Comparison of ENCODE assay signal across 16 cellular contexts in genomic region chr17:78345791-78346494, GRCh38. TPM values are rescaled to one million over a fixed set of nuclear protein-coding genes. Genes with fewer than 3 reads are reported as not detected.
DNase-seq lines count a peak whose midpoint lies in the region; ATAC-seq, FAIRE-seq and TF ChIP-seq lines count a peak whose summit lies in the region.
"Had no signal": no experiment of that assay in that cellular context is flagged by ENCODE, and none has a peak within 500 bp of the region (broad histone marks: within the 10 kb centered on the region; RNA-seq: fewer than 3 reads in every experiment).

No MANE protein-coding gene starts in this region.

- H3K9ac ChIP-seq in HepG2 (ENCODE audit: insufficient read depth, low read depth, low read length), result no peak overlapping the region

- TF ChIP-seq CTCF in HepG2 (CRISPR knock-in tag; IDR thresholded peaks at IDR 0.05) (no peak), right lobe of liver (IDR thresholded peaks at IDR 0.05) (no peak), endothelial cell (IDR thresholded peaks at IDR 0.05; ENCODE audit: unreplicated experiment) (no peak), CD14-positive monocyte (IDR thresholded peaks at IDR 0.05) (no peak)

- H3K4me1 Mint-ChIP-seq in endothelial cell (ENCODE audit: unreplicated experiment) (peaks cover 47% of the 10 kb centered on the region), CD14-positive monocyte (peaks cover 40% of the 10 kb centered on the region)
- H3K4me1 Mint-ChIP-seq in naive thymus-derived CD8-positive, alpha-beta T cell, result peaks cover 39 to 78% (median 76%) of the 10 kb centered on the region in 4 donors

- H3K9me3 Mint-ChIP-seq in endothelial cell (ENCODE audit: unreplicated experiment), result no peaks in the 10 kb centered on the region
- H3K9me3 Mint-ChIP-seq in naive thymus-derived CD8-positive, alpha-beta T cell, result no peaks in the 10 kb centered on the region
- H3K9me3 Mint-ChIP-seq in CD14-positive monocyte, result peaks cover 0 to 4% (median 0%) of the 10 kb centered on the region in 7 donors

- H3K36me3 Mint-ChIP-seq in endothelial cell (ENCODE audit: low read depth, unreplicated experiment) (peaks cover 7% of the 10 kb centered on the region), CD14-positive monocyte (no peaks in the 10 kb centered on the region)
- no peaks in the 10 kb centered on the region for H3K36me3 Mint-ChIP-seq in naive thymus-derived CD8-positive, alpha-beta T cell

- TF ChIP-seq EP300 in HepG2 (IDR thresholded peaks at IDR 0.05; ENCODE audit: low read depth in 2 of 2, low read length in 2 of 2) (no peak), HepG2 (CRISPR knock-in tag; IDR thresholded peaks at IDR 0.05; ENCODE audit: borderline replicate concordance) (no peak)

- H3K9me3 ChIP-seq in HepG2 (ENCODE audit: low read length) (no peaks in the 10 kb centered on the region), right lobe of liver (no peaks in the 10 kb centered on the region)
- H3K9me3 ChIP-seq: MG63 had no signal

- no peaks in the 10 kb centered on the region for H3K79me2 ChIP-seq in HepG2 (ENCODE audit: insufficient read depth, low read length)

- no peak for ATAC-seq in HepG2
- ATAC-seq in right lobe of liver, result no peak
- no peak for ATAC-seq in naive thymus-derived CD8-positive, alpha-beta T cell
- no peak for ATAC-seq in GM18870 (IDR thresholded peaks at IDR 0.05; ENCODE audit: unreplicated experiment)
- ATAC-seq: GM12878 had no signal

- DNase-seq in HepG2 (ENCODE audit: low spot score) (no peak), right lobe of liver (no peak), endothelial cell (ENCODE audit: low spot score) (no peak), urothelium cell line (ENCODE audit: low spot score) (no peak), CD14-positive monocyte (ENCODE audit: low spot score) (no peak)
- DNase-seq in naive thymus-derived CD8-positive, alpha-beta T cell, result no peak
- no peak for DNase-seq in activated CD4-positive, alpha-beta T cell treated with anti-CD3 and anti-CD28 coated beads for 48 hours
- DNase-seq: Calu3, NCI-H1092 treated with DMSO at 0.1 percent for 48 hours, NCI-H1694, NCI-H69, PC-9 had no signal

- peaks cover 36 to 77% of the 10 kb centered on the region in 2 experiments for H3K27me3 ChIP-seq in HepG2 (ENCODE audit: control insufficient read depth in 1 of 2, insufficient read depth in 2 of 2, low read length in 2 of 2)
- no peaks in the 10 kb centered on the region for H3K27me3 ChIP-seq in right lobe of liver
- H3K27me3 ChIP-seq: MG63 had no signal

- H2AFZ ChIP-seq in HepG2 (ENCODE audit: low read length), result no peak overlapping the region
- H2AFZ ChIP-seq: PC-9 had no signal

- H3K4me1 ChIP-seq in HepG2 (ENCODE audit: insufficient read depth, low read length), result peaks cover 19% of the 10 kb centered on the region
- H3K4me1 ChIP-seq in right lobe of liver, result peaks cover 0 to 17% (median 4%) of the 10 kb centered on the region in 4 donors

- in situ Hi-C loops in HepG2 (cut with HindIII; ENCODE audit: extremely low pct_ligation_motif_present, low pct_unique_long_range_greater_than_20kb), result no loop called here

- no peak overlapping the region for H3K4me2 ChIP-seq in HepG2 (ENCODE audit: low read depth, low read length)
- H3K4me2 ChIP-seq: PC-9 had no signal

- TF ChIP-seq POLR2A in HepG2 (IDR thresholded peaks at IDR 0.05; ENCODE audit: insufficient read depth in 1 of 2, low read depth in 2 of 2, low read length in 2 of 2) (no peak), right lobe of liver (IDR thresholded peaks at IDR 0.05) (no peak)

- no peak overlapping the region for H3K27ac ChIP-seq in HepG2 (ENCODE audit: extremely low read length, insufficient read depth, low read length)
- no peak overlapping the region for H3K27ac ChIP-seq in right lobe of liver
- H3K27ac ChIP-seq: C4-2B, PC-9 had no signal

- no peak for FAIRE-seq in HepG2 (lab: Jason Lieb, UNC)
- peak; percentile 30 for FAIRE-seq in urothelium cell line (lab: Jason Lieb, UNC)
- FAIRE-seq: GM12878 had no signal

- H3K36me3 ChIP-seq in HepG2 (replicated peaks in 1 of 2; ENCODE audit: control insufficient read depth in 1 of 2, insufficient read depth in 2 of 2, low read length in 2 of 2) (no peaks in the 10 kb centered on the region), right lobe of liver (no peaks in the 10 kb centered on the region)
- H3K36me3 ChIP-seq: MG63 had no signal

- WGBS in HepG2 (ENCODE audit: low lambda C conversion rate), result 31% methylated on average over 10 of the region's 10 CpGs
- 75% methylated on average over 2 of the region's 10 CpGs for WGBS in right lobe of liver (ENCODE audit: insufficient coverage, low coverage, low lambda C conversion rate, missing lambda C conversion rate)

- no peak overlapping the region for H3K4me3 ChIP-seq in HepG2 (replicated peaks in 1 of 3; ENCODE audit: insufficient read depth in 1 of 3, low read depth in 2 of 3, low read length in 3 of 3)
- no peak overlapping the region for H3K4me3 ChIP-seq in right lobe of liver
- H3K4me3 ChIP-seq: GM12878, MG63, PC-9 had no signal

- BruUV-seq in HepG2 (replicated peaks; lab: Mats Ljungman, UMichigan), result no TSS peak

- H3K27ac Mint-ChIP-seq in endothelial cell (ENCODE audit: unreplicated experiment) (peak overlapping the region; percentile 79), CD14-positive monocyte (peak overlapping the region in 1 of 7 donors; percentile 36)
- peak overlapping the region in 9 of 10 donors; percentile 14 to 97 (median 82) for H3K27ac Mint-ChIP-seq in naive thymus-derived CD8-positive, alpha-beta T cell

- CTCF ChIA-PET in HepG2 (lab: Yijun Ruan, JAX; ENCODE audit: low intra/inter-chr PET ratio, low total read pairs), result no interaction called here

- no peak for TF ChIP-seq RAD21 in HepG2 (CRISPR knock-in tag; IDR thresholded peaks at IDR 0.05)

- no peaks in the 10 kb centered on the region; the same call in 1 of the 2 replicates for H4K20me1 ChIP-seq in HepG2 (ENCODE audit: insufficient read depth, low read length)

- POLR2A ChIA-PET in HepG2 (lab: Yijun Ruan, JAX), result no interaction called here
- POLR2A ChIA-PET in naive thymus-derived CD8-positive, alpha-beta T cell (lab: Charles Lee), result interaction anchor here (0.7 to 6.0 kb wide), 2 partner anchors 9 to 14 kb away, joined by 3 to 55 read pairs; partner anchors contain the start of gene SOCS3

- no peak overlapping the region for H3K4me3 Mint-ChIP-seq in endothelial cell (ENCODE audit: unreplicated experiment)
- H3K4me3 Mint-ChIP-seq in naive thymus-derived CD8-positive, alpha-beta T cell, result peak overlapping the region in 3 of 10 donors; percentile 13 to 19 (median 14)
- H3K4me3 Mint-ChIP-seq in CD14-positive monocyte, result no peak overlapping the region

- H3K27me3 Mint-ChIP-seq in endothelial cell (ENCODE audit: unreplicated experiment) (peaks cover 11% of the 10 kb centered on the region), CD14-positive monocyte (ENCODE audit: low read depth in 3 of 3) (peaks cover 11 to 25% (median 19%) of the 10 kb centered on the region in 3 donors)
- H3K27me3 Mint-ChIP-seq in naive thymus-derived CD8-positive, alpha-beta T cell, result no peaks in the 10 kb centered on the region

- intact Hi-C loops in HepG2 (cut with micrococcal nuclease; ENCODE audit: unreplicated experiment) (no loop called here), right lobe of liver (cut with DNase I) (no loop called here), CD14-positive monocyte (cut with micrococcal nuclease) (no loop called here)

RNA-seq across cellular contexts. Expression of gene SOCS3, which starts 13.9 kb away (rescaled TPM):
- total RNA-seq in HepG2 (2016; rRNA removed; fragmentation: Illumina TruSeq; extraction: Trizol) (0.66 and 0.77 TPM in 2 replicates), right lobe of liver (10 to 100 TPM in 4 of 6 experiments, 1 to 10 TPM in 2; 1.2 to 87.3 (median 24.1) TPM), endothelial cell (ENCODE audit: unreplicated experiment) (30.2 TPM)
- 0.30 and 0.35 TPM in 2 replicates for total RNA-seq in HepG2 (2016; cell fraction: cytosol; rRNA removed; fragmentation: Illumina TruSeq; extraction: Trizol; ENCODE audit: low read depth)
- total RNA-seq in HepG2 (2016; cell fraction: insoluble cytoplasmic fraction; rRNA removed; fragmentation: Illumina TruSeq; extraction: Trizol), result 0.59 and 0.95 TPM in 2 replicates
- total RNA-seq in HepG2 (2016; cell fraction: membrane; rRNA removed; fragmentation: Illumina TruSeq; extraction: Trizol), result 0.83 and 0.93 TPM in 2 replicates
- total RNA-seq in HepG2 (2016; cell fraction: nucleus; rRNA removed; fragmentation: Illumina TruSeq; extraction: Trizol), result 0.66 and 1.2 TPM in 2 replicates
- polyA plus RNA-seq in HepG2 (2011; rRNA removed) (2.4 and 3.2 TPM in 2 replicates), CD14-positive monocyte (100 to 1,000 TPM; 123 to 144 TPM)
- 2.4 and 2.6 TPM in 2 replicates for polyA plus RNA-seq in HepG2 (2011; cell fraction: cytosol; rRNA removed)
- 4.1 and 5.9 TPM in 2 replicates for polyA plus RNA-seq in HepG2 (2011; cell fraction: nucleus; rRNA removed)
- 0.94 and 3.5 TPM in 2 replicates for polyA plus RNA-seq in HepG2 (2012)
- polyA plus RNA-seq in HepG2 (2016; cell fraction: cytosol; fragmentation: Illumina TruSeq; extraction: Trizol; ENCODE audit: low read depth), result 0.05 and 0.10 TPM in 2 replicates
- 0.32 and 0.52 TPM in 2 replicates for polyA plus RNA-seq in HepG2 (2016; cell fraction: insoluble cytoplasmic fraction; fragmentation: Illumina TruSeq; extraction: Trizol; ENCODE audit: low read depth)
- polyA plus RNA-seq in HepG2 (2016; cell fraction: membrane; fragmentation: Illumina TruSeq; extraction: Trizol; ENCODE audit: low read depth), result 0.27 and 0.28 TPM in 2 replicates
- 1.1 and 1.3 TPM in 2 replicates for polyA plus RNA-seq in HepG2 (2016; cell fraction: nucleus; fragmentation: Illumina TruSeq; extraction: Trizol; ENCODE audit: insufficient read depth, low read depth)
- 11.0 and 18.7 TPM in 2 replicates for polyA minus RNA-seq in HepG2 (2011; rRNA and poly(A)+ RNA removed; ENCODE audit: low replicate concordance)
- 6.9 and 7.9 TPM in 2 replicates for polyA minus RNA-seq in HepG2 (2011; cell fraction: cytosol; rRNA and poly(A)+ RNA removed)
- 3.5 and 5.2 TPM in 2 replicates for polyA minus RNA-seq in HepG2 (2011; cell fraction: nucleus; rRNA and poly(A)+ RNA removed)
- 1 to 10 TPM in 1 of 2 experiments, under 1 TPM in 1; 0.86 to 1.0 TPM for total RNA-seq in naive thymus-derived CD8-positive, alpha-beta T cell
- 10 to 100 TPM; 21.2 to 43.9 (median 37.3) TPM for polyA plus RNA-seq in naive thymus-derived CD8-positive, alpha-beta T cell

RNA-seq across cellular contexts. Expression of gene PGS1, which starts 32.5 kb away (rescaled TPM):
- total RNA-seq in HepG2 (2016; rRNA removed; fragmentation: Illumina TruSeq; extraction: Trizol) (18.8 and 25.9 TPM in 2 replicates), right lobe of liver (10 to 100 TPM in 5 of 6 experiments, 1 to 10 TPM in 1; 8.8 to 17.5 (median 13.4) TPM), endothelial cell (ENCODE audit: unreplicated experiment) (85.5 TPM)
- total RNA-seq in HepG2 (2016; cell fraction: cytosol; rRNA removed; fragmentation: Illumina TruSeq; extraction: Trizol; ENCODE audit: low read depth), result 10.8 and 10.9 TPM in 2 replicates
- 14.8 and 27.5 TPM in 2 replicates for total RNA-seq in HepG2 (2016; cell fraction: insoluble cytoplasmic fraction; rRNA removed; fragmentation: Illumina TruSeq; extraction: Trizol)
- 11.3 and 11.9 TPM in 2 replicates for total RNA-seq in HepG2 (2016; cell fraction: membrane; rRNA removed; fragmentation: Illumina TruSeq; extraction: Trizol)
- total RNA-seq in HepG2 (2016; cell fraction: nucleus; rRNA removed; fragmentation: Illumina TruSeq; extraction: Trizol), result 27.4 and 30.7 TPM in 2 replicates
- polyA plus RNA-seq in HepG2 (2011; rRNA removed) (31.5 and 42.3 TPM in 2 replicates), CD14-positive monocyte (10 to 100 TPM; 26.0 to 28.0 TPM)
- polyA plus RNA-seq in HepG2 (2011; cell fraction: cytosol; rRNA removed), result 30.6 and 33.0 TPM in 2 replicates
- 151 and 153 TPM in 2 replicates for polyA plus RNA-seq in HepG2 (2011; cell fraction: nucleus; rRNA removed)
- polyA plus RNA-seq in HepG2 (2012), result 18.3 and 27.7 TPM in 2 replicates
- polyA plus RNA-seq in HepG2 (2016; cell fraction: cytosol; fragmentation: Illumina TruSeq; extraction: Trizol; ENCODE audit: low read depth), result 2.9 and 3.9 TPM in 2 replicates
- polyA plus RNA-seq in HepG2 (2016; cell fraction: insoluble cytoplasmic fraction; fragmentation: Illumina TruSeq; extraction: Trizol; ENCODE audit: low read depth), result 12.8 and 16.5 TPM in 2 replicates
- 6.1 and 6.7 TPM in 2 replicates for polyA plus RNA-seq in HepG2 (2016; cell fraction: membrane; fragmentation: Illumina TruSeq; extraction: Trizol; ENCODE audit: low read depth)
- 50.4 and 56.8 TPM in 2 replicates for polyA plus RNA-seq in HepG2 (2016; cell fraction: nucleus; fragmentation: Illumina TruSeq; extraction: Trizol; ENCODE audit: insufficient read depth, low read depth)
- 49.2 and 54.3 TPM in 2 replicates for polyA minus RNA-seq in HepG2 (2011; rRNA and poly(A)+ RNA removed; ENCODE audit: low replicate concordance)
- polyA minus RNA-seq in HepG2 (2011; cell fraction: cytosol; rRNA and poly(A)+ RNA removed), result 13.6 and 15.2 TPM in 2 replicates
- polyA minus RNA-seq in HepG2 (2011; cell fraction: nucleus; rRNA and poly(A)+ RNA removed), result 58.3 and 63.7 TPM in 2 replicates
- 10 to 100 TPM; 72.5 to 73.4 TPM for total RNA-seq in naive thymus-derived CD8-positive, alpha-beta T cell
- polyA plus RNA-seq in naive thymus-derived CD8-positive, alpha-beta T cell, result 10 to 100 TPM; 24.3 to 46.6 (median 32.7) TPM
